8 cellular contexts compared by ENCODE assay signal in the genomic region with DNA sequence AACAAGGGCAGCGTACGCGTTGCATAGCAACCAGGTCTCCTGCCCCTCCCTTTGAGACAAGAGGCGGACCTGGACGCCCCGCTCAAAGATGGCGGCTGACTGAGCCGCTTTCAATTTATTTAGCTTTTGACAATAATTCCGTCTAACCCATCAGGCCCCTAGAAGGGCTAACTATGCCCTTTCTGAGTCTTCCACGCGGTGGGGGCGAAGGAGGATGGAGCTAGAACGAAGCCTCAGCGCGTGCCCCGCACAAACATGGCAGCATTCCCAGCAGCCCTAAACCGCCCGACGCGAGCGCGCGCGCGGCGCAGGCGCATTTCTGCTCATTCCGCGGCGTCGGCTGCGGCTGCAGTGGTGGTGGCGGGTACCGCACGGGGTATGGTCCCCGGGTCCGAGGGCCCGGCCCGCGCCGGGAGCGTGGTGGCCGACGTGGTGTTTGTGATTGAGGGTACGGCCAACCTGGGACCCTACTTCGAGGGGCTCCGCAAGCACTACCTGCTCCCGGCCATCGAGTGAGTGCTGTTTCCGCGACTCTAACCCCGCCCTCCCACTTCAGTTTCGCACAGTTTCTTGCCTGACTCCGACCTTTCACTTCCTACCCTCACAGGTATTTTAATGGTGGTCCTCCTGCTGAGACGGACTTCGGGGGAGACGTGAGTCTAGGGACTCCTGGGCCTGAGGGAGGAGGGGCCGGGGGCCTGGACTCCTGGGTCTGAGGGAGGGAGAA. TPM values are rescaled to one million over a fixed set of nuclear protein-coding genes. Genes with fewer than 3 reads are reported as not detected.
DNase-seq lines count a peak whose midpoint lies in the region; ATAC-seq and TF ChIP-seq lines count a peak whose summit lies in the region.

A gene (plus strand): TSS at position 326 of the 727 bp plus-strand sequence. CDS start 53 bp downstream, at position 379.

- CTCF ChIA-PET in HEK293T (lab: Yijun Ruan, JAX): no interaction called here

- ATAC-seq in SK-N-SH treated with all-trans-retinoic acid at 6 μM for 48 hours (peak; percentile 84), thoracic aorta (ENCODE audit: insufficient number of reproducible peaks, low FRiP score, low read depth) (peak; percentile 57)

- no peaks in the 10 kb centered on the region for H3K9me3 ChIP-seq in thoracic aorta

- H3K27ac ChIP-seq in thoracic aorta: peak within 1 kb of the TSS; percentile 90 to 98

- no peaks in the 10 kb centered on the region for H3K27me3 Mint-ChIP-seq in activated naive CD8-positive, alpha-beta T cell
- H3K27me3 Mint-ChIP-seq in osteocyte (ENCODE audit: unreplicated experiment): no peaks in the 10 kb centered on the region

- POLR2A ChIA-PET in HEK293T (lab: Yijun Ruan, JAX): interaction anchor here (0.9 to 3.2 kb wide), 5 partner anchors 32 to 100 kb away, joined by 3 to 14 read pairs (median 4); a partner anchor contains a TSS

- no peaks in the 10 kb centered on the region for H3K36me3 Mint-ChIP-seq in activated naive CD8-positive, alpha-beta T cell
- H3K36me3 Mint-ChIP-seq in osteocyte (ENCODE audit: unreplicated experiment): peaks cover 8% of the 10 kb centered on the region

- peak within 1 kb of the TSS; percentile 97 for H3K4me3 Mint-ChIP-seq in activated naive CD8-positive, alpha-beta T cell
- peak within 1 kb of the TSS; percentile 99 for H3K4me3 Mint-ChIP-seq in osteocyte (ENCODE audit: unreplicated experiment)

- H3K4me1 Mint-ChIP-seq in activated naive CD8-positive, alpha-beta T cell (ENCODE audit: low read depth): peaks cover 29% of the 10 kb centered on the region
- peaks cover 14% of the 10 kb centered on the region for H3K4me1 Mint-ChIP-seq in osteocyte (ENCODE audit: unreplicated experiment)

- peaks cover 19 to 21% of the 10 kb centered on the region in 2 donors for H3K4me1 ChIP-seq in thoracic aorta (ENCODE audit: control insufficient read depth in 1 of 2, low read depth in 2 of 2)

- peak within 1 kb of the TSS; percentile 96 for H3K27ac Mint-ChIP-seq in activated naive CD8-positive, alpha-beta T cell
- peak within 1 kb of the TSS; percentile 100 for H3K27ac Mint-ChIP-seq in osteocyte (ENCODE audit: unreplicated experiment)

- H3K36me3 ChIP-seq in GM06990 (ENCODE audit: control insufficient read depth, insufficient read depth, low read length): peaks cover 4% of the 10 kb centered on the region
- H3K36me3 ChIP-seq in thoracic aorta: peaks cover 3% of the 10 kb centered on the region

- DNase-seq in GM06990 (ENCODE audit: extremely low read depth, insufficient read length) (peak; percentile 94), HEK293T (ENCODE audit: extremely low spot score) (peak; percentile 90), NAMALWA (ENCODE audit: low spot score) (peak; percentile 92), glomerular visceral epithelial cell (ENCODE audit: extremely low spot score) (peak; percentile 85), osteocyte (ENCODE audit: extremely low spot score, unreplicated experiment) (peak; percentile 97), thoracic aorta (ENCODE audit: low spot score) (peak; percentile 36)

- no peak for TF ChIP-seq CTCF in GM06990 (IDR thresholded peaks at IDR 0.05; ENCODE audit: insufficient read depth, low read length, poor library complexity, severe bottlenecking)
- TF ChIP-seq CTCF in osteocyte (IDR thresholded peaks at IDR 0.05): peak; percentile 31
- TF ChIP-seq CTCF in thoracic aorta (IDR thresholded peaks at IDR 0.05): peak; percentile 82

- H3K27me3 ChIP-seq in GM06990 (replicated peaks; ENCODE audit: control insufficient read depth, insufficient read depth, low read length) (no peaks in the 10 kb centered on the region), thoracic aorta (replicated peaks; ENCODE audit: insufficient read depth) (no peaks in the 10 kb centered on the region)

- H3K9me3 Mint-ChIP-seq in activated naive CD8-positive, alpha-beta T cell (ENCODE audit: low read depth): no peaks in the 10 kb centered on the region
- no peaks in the 10 kb centered on the region for H3K9me3 Mint-ChIP-seq in osteocyte (ENCODE audit: unreplicated experiment)

- H3K4me3 ChIP-seq in GM06990 (replicated peaks; ENCODE audit: low read depth, low read length): peak within 1 kb of the TSS; percentile 74
- peak within 1 kb of the TSS; percentile 96 for H3K4me3 ChIP-seq in thoracic aorta

TF ChIP-seq in HEK293T, 16 proteins besides CTCF, POLR2A, EP300 and RAD21:
- peak; percentile 67 for TF ChIP-seq L3MBTL2 (conservative IDR thresholded peaks at IDR 0.05)
- no peak for TF ChIP-seq FOXK2 (IDR thresholded peaks at IDR 0.05)

TF ChIP-seq in SK-N-SH treated with all-trans-retinoic acid at 6 μM for 48 hours, 23 proteins besides CTCF, POLR2A, EP300 and RAD21:
- TF ChIP-seq, protein P1, sequence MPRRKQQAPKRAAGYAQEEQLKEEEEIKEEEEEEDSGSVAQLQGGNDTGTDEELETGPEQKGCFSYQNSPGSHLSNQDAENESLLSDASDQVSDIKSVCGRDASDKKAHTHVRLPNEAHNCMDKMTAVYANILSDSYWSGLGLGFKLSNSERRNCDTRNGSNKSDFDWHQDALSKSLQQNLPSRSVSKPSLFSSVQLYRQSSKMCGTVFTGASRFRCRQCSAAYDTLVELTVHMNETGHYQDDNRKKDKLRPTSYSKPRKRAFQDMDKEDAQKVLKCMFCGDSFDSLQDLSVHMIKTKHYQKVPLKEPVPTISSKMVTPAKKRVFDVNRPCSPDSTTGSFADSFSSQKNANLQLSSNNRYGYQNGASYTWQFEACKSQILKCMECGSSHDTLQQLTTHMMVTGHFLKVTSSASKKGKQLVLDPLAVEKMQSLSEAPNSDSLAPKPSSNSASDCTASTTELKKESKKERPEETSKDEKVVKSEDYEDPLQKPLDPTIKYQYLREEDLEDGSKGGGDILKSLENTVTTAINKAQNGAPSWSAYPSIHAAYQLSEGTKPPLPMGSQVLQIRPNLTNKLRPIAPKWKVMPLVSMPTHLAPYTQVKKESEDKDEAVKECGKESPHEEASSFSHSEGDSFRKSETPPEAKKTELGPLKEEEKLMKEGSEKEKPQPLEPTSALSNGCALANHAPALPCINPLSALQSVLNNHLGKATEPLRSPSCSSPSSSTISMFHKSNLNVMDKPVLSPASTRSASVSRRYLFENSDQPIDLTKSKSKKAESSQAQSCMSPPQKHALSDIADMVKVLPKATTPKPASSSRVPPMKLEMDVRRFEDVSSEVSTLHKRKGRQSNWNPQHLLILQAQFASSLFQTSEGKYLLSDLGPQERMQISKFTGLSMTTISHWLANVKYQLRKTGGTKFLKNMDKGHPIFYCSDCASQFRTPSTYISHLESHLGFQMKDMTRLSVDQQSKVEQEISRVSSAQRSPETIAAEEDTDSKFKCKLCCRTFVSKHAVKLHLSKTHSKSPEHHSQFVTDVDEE (CRISPR knock-in tag; IDR thresholded peaks at IDR 0.05): peak; percentile 65
- TF ChIP-seq ZFP30 (CRISPR knock-in tag; IDR thresholded peaks at IDR 0.05) (no peak), ARNTL (CRISPR knock-in tag; IDR thresholded peaks at IDR 0.05; ENCODE audit: borderline replicate concordance, low read depth) (no peak), CSDC2 (CRISPR knock-in tag; IDR thresholded peaks at IDR 0.05) (0 out of 2 replicates have a peak, but pooled peaks have one; percentile 27)

RNA-seq across cellular contexts. Expression of the gene that starts here (rescaled TPM):
- 56.1 and 58.1 TPM in 2 replicates for total RNA-seq in osteocyte
- 10 to 100 TPM; 29.8 to 37.0 TPM for total RNA-seq in thoracic aorta

Comparison
In these comparisons a context has a peak if more than half of its experiments do, and no peak if none do; other contexts are left out.
1. Peak in every context shown above with its lines: DNase-seq, ATAC-seq, H3K4me3 ChIP-seq and H3K27ac ChIP-seq.
2. DNase-seq: peak in every context shown above with its lines; median percentile 97 in osteocyte; 94 in GM06990; 92 in NAMALWA; 90 in HEK293T; 85 in glomerular visceral epithelial cell; 36 in thoracic aorta.